In the genomic region with DNA sequence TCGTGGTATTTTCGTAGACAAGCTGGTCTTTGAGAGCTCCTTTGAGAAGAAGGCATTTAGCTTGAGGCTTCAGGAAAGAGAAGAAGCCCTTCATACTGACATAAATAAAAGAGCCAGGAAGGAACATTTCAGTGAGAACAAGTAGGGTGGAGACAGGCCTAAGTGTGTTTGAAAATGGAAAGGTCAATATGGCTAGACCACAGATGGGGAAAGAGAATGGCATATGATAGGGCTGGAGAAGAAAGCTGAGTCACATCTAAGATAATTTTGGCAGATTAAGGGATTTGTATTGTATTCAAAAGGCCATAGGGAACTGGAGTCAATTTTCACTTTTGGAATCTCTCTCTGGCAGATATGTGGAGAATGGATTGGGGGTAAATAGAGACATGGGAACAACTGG, we compare ENCODE assay signal across 23 cellular contexts.
DNase-seq lines count a peak whose midpoint lies in the region; ATAC-seq, FAIRE-seq and TF ChIP-seq lines count a peak whose summit lies in the region.
"Had no signal": no experiment of that assay in that cellular context is flagged by ENCODE, and none has a peak within 500 bp of the region (broad histone marks: within the 10 kb centered on the region; RNA-seq: fewer than 3 reads in every experiment).

No MANE protein-coding gene starts in this region.

- no peak overlapping the region for H3K4me2 ChIP-seq in astrocyte (ENCODE audit: low read length)

- H3K36me3 ChIP-seq in astrocyte (ENCODE audit: insufficient read depth, low read length), result no peaks in the 10 kb centered on the region

- H3K9me3 ChIP-seq in astrocyte (ENCODE audit: insufficient read depth, low read depth, low read length), result no peaks in the 10 kb centered on the region

- FAIRE-seq in astrocyte (lab: Jason Lieb, UNC), result no peak
- FAIRE-seq: H54, K562, RCC 7860 had no signal

- no peaks in the 10 kb centered on the region for H3K79me2 ChIP-seq in astrocyte (ENCODE audit: insufficient read depth, low read length)

- no peaks in the 10 kb centered on the region for H3K9me3 Mint-ChIP-seq in astrocyte (ENCODE audit: unreplicated experiment)

- H4K20me1 ChIP-seq in astrocyte (ENCODE audit: insufficient read depth, low read length), result no peaks in the 10 kb centered on the region

- H3K36me3 Mint-ChIP-seq in astrocyte (ENCODE audit: low read depth, unreplicated experiment), result peaks cover 3% of the 10 kb centered on the region
- H3K36me3 Mint-ChIP-seq: CD4-positive, CD25-positive, alpha-beta regulatory T cell had no signal

- H3K27me3 Mint-ChIP-seq in astrocyte (ENCODE audit: low read depth, unreplicated experiment), result no peaks in the 10 kb centered on the region
- H3K27me3 Mint-ChIP-seq: CD4-positive, CD25-positive, alpha-beta regulatory T cell had no signal

- peak; percentile 11 for DNase-seq in OCI-M1 (lab: John Stamatoyannopoulos, UW)
- DNase-seq in astrocyte (ENCODE audit: low read depth), result peak; percentile 8
- DNase-seq in fibroblast of peridontal ligament (ENCODE audit: extremely low read depth), result peak; percentile 28
- peak; percentile 46 for DNase-seq in skeletal muscle cell (ENCODE audit: low read depth)
- no peak for DNase-seq in midbrain (lab: John Stamatoyannopoulos, UW)
- DNase-seq: CD4-positive, CD25-positive, alpha-beta regulatory T cell; COR-L47; DMS79 treated with DMSO at 0.1 percent for 48 hours; MM.1S; NCI-H1048; NCI-H1417 treated with DMSO at 0.1 percent for 48 hours; NCI-H1930; NCI-H345; NCI-H774; NK-92 treated with Interleukin-12 subunit alpha and Interleukin-12 subunit beta, amount 100 ng/mL, for 24 hours; SW 1271 had no signal

- no peak overlapping the region for H3K4me3 Mint-ChIP-seq in astrocyte (ENCODE audit: unreplicated experiment)
- H3K4me3 Mint-ChIP-seq: CD4-positive, CD25-positive, alpha-beta regulatory T cell had no signal

- no peak overlapping the region for H3K27ac Mint-ChIP-seq in astrocyte (ENCODE audit: unreplicated experiment)
- H3K27ac Mint-ChIP-seq: CD4-positive, CD25-positive, alpha-beta regulatory T cell had no signal

- no peak for ATAC-seq in GM18868 (IDR thresholded peaks at IDR 0.05; ENCODE audit: unreplicated experiment)
- no peak for ATAC-seq in GM21515 (IDR thresholded peaks at IDR 0.05; ENCODE audit: unreplicated experiment)
- no peak for ATAC-seq in HG02610 (IDR thresholded peaks at IDR 0.05; ENCODE audit: unreplicated experiment)
- ATAC-seq: K562, Right ventricle myocardium inferior had no signal

- no peaks in the 10 kb centered on the region for H3K4me1 ChIP-seq in astrocyte (ENCODE audit: insufficient read depth, low read length)

- no peak for TF ChIP-seq CTCF in astrocyte (IDR thresholded peaks at IDR 0.05; ENCODE audit: insufficient read depth, low read depth, low read length)

- no peak overlapping the region for H3K27ac ChIP-seq in astrocyte (ENCODE audit: low read depth, low read length)

- no peaks in the 10 kb centered on the region for H3K27me3 ChIP-seq in astrocyte (ENCODE audit: insufficient read depth, low read length)

- H3K9ac ChIP-seq in astrocyte (ENCODE audit: low read length), result no peak overlapping the region

- no peak overlapping the region for H2AFZ ChIP-seq in astrocyte (ENCODE audit: low read depth, low read length)

- H3K4me3 ChIP-seq in astrocyte (ENCODE audit: insufficient read depth, low read depth, low read length), result no peak overlapping the region
- no peak overlapping the region for H3K4me3 ChIP-seq in skeletal muscle cell (ENCODE audit: low read depth, low read length)
- H3K4me3 ChIP-seq: K562 had no signal

- H3K4me1 Mint-ChIP-seq in astrocyte (ENCODE audit: low read depth, unreplicated experiment), result peaks cover 23% of the 10 kb centered on the region
- H3K4me1 Mint-ChIP-seq: CD4-positive, CD25-positive, alpha-beta regulatory T cell had no signal
